Comparison of ENCODE assay signal across 21 cellular contexts in the genomic region with DNA sequence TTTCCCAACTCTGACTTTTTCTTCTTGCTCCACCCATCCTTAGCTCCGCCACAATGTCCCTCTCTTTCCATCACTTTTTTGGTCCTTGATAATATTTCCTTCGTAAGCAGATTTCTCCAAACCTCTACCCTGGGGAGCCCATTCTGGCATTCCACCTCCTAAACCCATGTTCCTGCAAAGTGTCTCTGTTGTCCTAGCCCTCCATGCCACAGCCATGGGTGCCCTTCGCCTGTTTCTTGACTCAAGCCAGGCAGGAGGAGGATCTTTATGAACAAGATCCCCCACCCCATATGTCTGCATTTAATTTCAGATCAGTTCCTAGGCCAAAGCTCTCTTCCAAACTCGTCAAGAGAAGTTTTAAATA. TPM values are rescaled to one million over a fixed set of nuclear protein-coding genes. Genes with fewer than 3 reads are reported as not detected.
DNase-seq lines count a peak whose midpoint lies in the region; ATAC-seq, FAIRE-seq and TF ChIP-seq lines count a peak whose summit lies in the region.
"Had no signal": no experiment of that assay in that cellular context is flagged by ENCODE, and none has a peak within 500 bp of the region (broad histone marks: within the 10 kb centered on the region; RNA-seq: fewer than 3 reads in every experiment).

No MANE protein-coding gene starts in this region.

- H3K36me3 ChIP-seq in BLaER1 (no peaks in the 10 kb centered on the region), mesendoderm (ENCODE audit: control insufficient read depth, insufficient read depth, low read length) (no peaks in the 10 kb centered on the region)
- H3K36me3 ChIP-seq: prostate gland, SJSA1 had no signal

- no peaks in the 10 kb centered on the region for H3K27me3 Mint-ChIP-seq in central memory CD8-positive, alpha-beta T cell

- H3K4me1 Mint-ChIP-seq in central memory CD8-positive, alpha-beta T cell = peaks cover 31% of the 10 kb centered on the region
- peaks cover 34% of the 10 kb centered on the region for H3K4me1 Mint-ChIP-seq in stimulated activated effector memory CD8-positive, alpha-beta T cell treated with anti-CD3 and anti-CD28 coated beads, Interleukin-12 subunit alpha, Interleukin-12 subunit beta, amount 100 ng/mL, for 72 hours

- peak overlapping the region; percentile 52 for H3K4me3 ChIP-seq in BLaER1
- no peak overlapping the region for H3K4me3 ChIP-seq in mesendoderm (ENCODE audit: low read length)
- H3K4me3 ChIP-seq: prostate gland, SJSA1 had no signal

- no peaks in the 10 kb centered on the region for H3K27me3 ChIP-seq in BLaER1
- H3K27me3 ChIP-seq in mesendoderm (ENCODE audit: insufficient read depth, low read length, poor library complexity) = no peaks in the 10 kb centered on the region
- H3K27me3 ChIP-seq: SJSA1 had no signal

- no peak overlapping the region for H2BK120ac ChIP-seq in mesendoderm (ENCODE audit: low read depth, low read length)

- H2AK5ac ChIP-seq in mesendoderm (ENCODE audit: low read length) = no peak overlapping the region

- H2BK5ac ChIP-seq in mesendoderm (ENCODE audit: low read length) = no peak overlapping the region

- WGBS in mesendoderm (ENCODE audit: extremely low coverage, insufficient coverage, low lambda C conversion rate) = no CpG with 5 or more reads among the region's 4 CpGs

- H3K4ac ChIP-seq in mesendoderm (ENCODE audit: low read depth, low read length) = no peak overlapping the region

- H3K79me2 ChIP-seq in mesendoderm (ENCODE audit: control insufficient read depth, insufficient read depth, low read length) = no peaks in the 10 kb centered on the region

- no peak for DNase-seq in central memory CD8-positive, alpha-beta T cell (ENCODE audit: low spot score in 2 of 2)
- DNase-seq in mesendoderm (no peak), NOMO-1 (lab: John Stamatoyannopoulos, UW; ENCODE audit: unreplicated experiment in 2 of 2) (no peak), D721Med (ENCODE audit: insufficient read length, low spot score) (no peak)
- DNase-seq in stimulated activated effector memory CD8-positive, alpha-beta T cell treated with anti-CD3 and anti-CD28 coated beads, Interleukin-12 subunit alpha, Interleukin-12 subunit beta, amount 100 ng/mL, for 72 hours (ENCODE audit: low spot score in 2 of 2) = no peak
- DNase-seq: activated CD4-positive, alpha-beta T cell treated with anti-CD3 and anti-CD28 coated beads, Interleukin-2, amount 50 U/mL, for 1 hour; activated effector memory CD4-positive, alpha-beta T cell treated with Interleukin-2 at 50 U/mL for 16 hours; mammary epithelial cell; MM.1S; NCI-H1694; NCI-H774; PC-3; stimulated activated CD4-positive, alpha-beta T cell treated with anti-CD3 and anti-CD28 coated beads, Interleukin-4, amount 100 ng/mL, for 1 hour; T-helper 2 cell had no signal

- no peak overlapping the region for H4K5ac ChIP-seq in mesendoderm (ENCODE audit: low read length)

- TF ChIP-seq CTCF in D721Med (IDR thresholded peaks at IDR 0.05; ENCODE audit: insufficient read depth, missing control alignments) = no peak

- peaks cover 76% of the 10 kb centered on the region for H3K4me1 ChIP-seq in BLaER1
- peaks cover 8% of the 10 kb centered on the region for H3K4me1 ChIP-seq in mesendoderm (ENCODE audit: control insufficient read depth, low read depth, low read length)
- H3K4me1 ChIP-seq: prostate gland, SJSA1 had no signal

- H3K27ac ChIP-seq in BLaER1 (peak overlapping the region; percentile 86), mesendoderm (ENCODE audit: low read depth, low read length) (no peak overlapping the region)
- H3K27ac ChIP-seq: prostate gland, SJSA1, VCaP had no signal

- H3K56ac ChIP-seq in mesendoderm (ENCODE audit: low read length) = no peak overlapping the region

- no peak overlapping the region for H3K4me3 Mint-ChIP-seq in central memory CD8-positive, alpha-beta T cell
- no peak overlapping the region for H3K4me3 Mint-ChIP-seq in stimulated activated effector memory CD8-positive, alpha-beta T cell treated with anti-CD3 and anti-CD28 coated beads, Interleukin-12 subunit alpha, Interleukin-12 subunit beta, amount 100 ng/mL, for 72 hours

- no peaks in the 10 kb centered on the region for H3K79me1 ChIP-seq in mesendoderm (ENCODE audit: low read length)

- H3K36me3 Mint-ChIP-seq in central memory CD8-positive, alpha-beta T cell (ENCODE audit: insufficient read depth) = peaks cover 8% of the 10 kb centered on the region
- no peaks in the 10 kb centered on the region for H3K36me3 Mint-ChIP-seq in stimulated activated effector memory CD8-positive, alpha-beta T cell treated with anti-CD3 and anti-CD28 coated beads, Interleukin-12 subunit alpha, Interleukin-12 subunit beta, amount 100 ng/mL, for 72 hours

- H4K8ac ChIP-seq in mesendoderm (ENCODE audit: low read depth, low read length) = no peak overlapping the region

- peak overlapping the region; percentile 52 for H3K18ac ChIP-seq in mesendoderm (ENCODE audit: low read length)

- no peaks in the 10 kb centered on the region for H3K9me3 ChIP-seq in BLaER1
- H3K9me3 ChIP-seq: prostate gland, SJSA1 had no signal

- FAIRE-seq in D721Med (lab: Jason Lieb, UNC) = no peak
- FAIRE-seq: colon had no signal

- H4K20me1 ChIP-seq in BLaER1 = no peaks in the 10 kb centered on the region

- H3K9me3 Mint-ChIP-seq in central memory CD8-positive, alpha-beta T cell = no peaks in the 10 kb centered on the region
- H3K9me3 Mint-ChIP-seq in stimulated activated effector memory CD8-positive, alpha-beta T cell treated with anti-CD3 and anti-CD28 coated beads, Interleukin-12 subunit alpha, Interleukin-12 subunit beta, amount 100 ng/mL, for 72 hours = no peaks in the 10 kb centered on the region

- no peak for ATAC-seq in central memory CD8-positive, alpha-beta T cell (replicated peaks; ENCODE audit: extremely low read depth, poor library complexity, severe bottlenecking)
- ATAC-seq in stimulated activated effector memory CD8-positive, alpha-beta T cell treated with anti-CD3 and anti-CD28 coated beads, Interleukin-12 subunit alpha, Interleukin-12 subunit beta, amount 100 ng/mL, for 72 hours = no peak
- ATAC-seq in GM18867 (IDR thresholded peaks at IDR 0.05; ENCODE audit: unreplicated experiment) = no peak
- ATAC-seq in GM19452 (IDR thresholded peaks at IDR 0.05; ENCODE audit: unreplicated experiment) = no peak
- ATAC-seq: PC-3 had no signal

- H3K27ac Mint-ChIP-seq in central memory CD8-positive, alpha-beta T cell (ENCODE audit: low read depth) = peak overlapping the region; percentile 74
- H3K27ac Mint-ChIP-seq in stimulated activated effector memory CD8-positive, alpha-beta T cell treated with anti-CD3 and anti-CD28 coated beads, Interleukin-12 subunit alpha, Interleukin-12 subunit beta, amount 100 ng/mL, for 72 hours = peak overlapping the region; percentile 63

- H3K4me2 ChIP-seq in BLaER1 (peak overlapping the region; percentile 91), mesendoderm (ENCODE audit: low read length) (no peak overlapping the region)

- no peak overlapping the region for H2BK15ac ChIP-seq in mesendoderm (replicated peaks; ENCODE audit: low read depth)

- H3K9ac ChIP-seq in BLaER1 (peak overlapping the region; percentile 70), mesendoderm (ENCODE audit: low read length) (no peak overlapping the region)

- H3K23ac ChIP-seq in mesendoderm (ENCODE audit: low read length) = no peak overlapping the region

RNA-seq across cellular contexts. Expression of gene GAS7, which starts 42.3 kb away (rescaled TPM):
- 14.3 TPM for polyA plus RNA-seq in mesendoderm (2013, experiment 1 of 2)
- 14.0 TPM for polyA plus RNA-seq in mesendoderm (2013, experiment 2 of 2)
